ENCODE assay signal across 1 cellular context in genomic region chr17:19979917-19980770, GRCh38.
TF ChIP-seq lines count a peak whose summit lies in the region.

No MANE protein-coding gene starts in this region.

TF ChIP-seq in GM23338, 12 proteins besides CTCF, POLR2A, EP300 and RAD21 (continued from another document):
- no peak for TF ChIP-seq ZNF462 (CRISPR knock-in tag; IDR thresholded peaks at IDR 0.05)
- no peak for TF ChIP-seq EZH2phosphoT487 (IDR thresholded peaks at IDR 0.05; ENCODE audit: unreplicated experiment)
- no peak for TF ChIP-seq CREB1 (CRISPR knock-in tag; IDR thresholded peaks at IDR 0.05; ENCODE audit: low read depth)
- no peak for TF ChIP-seq ZNF114 (CRISPR knock-in tag; IDR thresholded peaks at IDR 0.05)
- no peak for TF ChIP-seq EZH2 (IDR thresholded peaks at IDR 0.05; ENCODE audit: low read depth, unreplicated experiment)
- TF ChIP-seq STAT1 (IDR thresholded peaks at IDR 0.05; ENCODE audit: unreplicated experiment) = no peak
- no peak for TF ChIP-seq JUNB (IDR thresholded peaks at IDR 0.05; ENCODE audit: unreplicated experiment)
- no peak for TF ChIP-seq NANOG (IDR thresholded peaks at IDR 0.05; ENCODE audit: borderline replicate concordance)
- TF ChIP-seq ZNF331 (CRISPR knock-in tag; IDR thresholded peaks at IDR 0.05; ENCODE audit: low read depth) = no peak
- no peak for TF ChIP-seq POLR2AphosphoS5 (IDR thresholded peaks at IDR 0.05; ENCODE audit: low read depth)
TF ChIP-seq in GM23338: peak in this region for 0.
